8 cellular contexts compared by ENCODE assay signal in the genomic region with DNA sequence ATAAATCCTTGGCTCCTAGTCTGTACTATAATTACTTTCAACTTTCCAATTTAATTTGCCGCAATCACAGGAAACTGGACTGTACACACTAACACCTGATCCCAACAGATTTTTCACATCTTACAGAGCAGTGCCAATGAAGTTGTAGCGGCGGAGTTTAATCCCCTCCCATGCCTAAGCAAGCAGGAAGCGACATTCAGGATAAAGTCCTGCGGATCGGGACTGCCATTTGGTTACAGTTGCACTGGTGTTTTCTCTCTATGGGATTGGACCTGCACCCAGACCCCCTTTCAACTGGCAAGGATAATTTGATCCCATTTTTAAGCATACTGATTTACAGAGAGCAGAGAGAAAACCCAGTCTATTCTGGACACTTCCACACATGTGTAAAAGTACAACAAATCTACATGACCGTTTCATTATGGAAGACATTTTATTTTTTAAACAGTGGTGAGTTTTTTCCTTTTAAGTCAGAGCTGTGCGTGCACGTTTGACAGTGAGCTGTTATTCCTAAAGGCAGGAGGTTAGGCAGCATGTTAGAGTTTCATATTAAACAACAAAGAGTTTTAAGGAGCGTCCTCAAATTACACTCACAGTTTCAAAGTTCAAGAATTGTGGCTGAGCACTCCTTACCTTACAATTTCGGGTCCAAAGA.
DNase-seq lines count a peak whose midpoint lies in the region; ATAC-seq and TF ChIP-seq lines count a peak whose summit lies in the region.

No MANE protein-coding gene starts in this region.

- peak; percentile 62 for ATAC-seq in left lobe of liver
- no peak for ATAC-seq in thoracic aorta (ENCODE audit: insufficient number of reproducible peaks, low FRiP score, low read depth)
- ATAC-seq in HG03108 (IDR thresholded peaks at IDR 0.05; ENCODE audit: unreplicated experiment): no peak
- no peak for ATAC-seq in HG03095 (IDR thresholded peaks at IDR 0.05; ENCODE audit: unreplicated experiment)

- H3K4me3 ChIP-seq in adrenal gland (peak overlapping the region in 3 of 4 donors; percentile 31 to 76 (median 46)), thoracic aorta (peak overlapping the region; percentile 73)

- DNase-seq in T-helper 1 cell (no peak), adrenal gland (peak in 5 of 7 donors; percentile 33 to 40 (median 34)), left lobe of liver (ENCODE audit: low spot score) (peak; percentile 64), thoracic aorta (ENCODE audit: low spot score) (no peak)
- DNase-seq in activated T-cell treated with anti-CD3 and anti-CD28 coated beads, Interleukin-2, amount 50 U/mL, for 1 hour: no peak

- H3K9me3 ChIP-seq in adrenal gland (replicated peaks in 1 of 3) (no peaks in the 10 kb centered on the region), thoracic aorta (no peaks in the 10 kb centered on the region)

- H3K4me1 Mint-ChIP-seq in T-helper 1 cell treated with Interleukin-12 subunit alpha and Interleukin-12 subunit beta and Interleukin-4 antibody, amounts not matched to agents 30 μg/mL and 1 μg/mL, for 36 hours (ENCODE audit: low read depth): peaks cover 32% of the 10 kb centered on the region

- peaks cover 4% of the 10 kb centered on the region for H3K36me3 Mint-ChIP-seq in T-helper 1 cell treated with Interleukin-12 subunit alpha and Interleukin-12 subunit beta and Interleukin-4 antibody, amounts not matched to agents 30 μg/mL and 1 μg/mL, for 36 hours (ENCODE audit: low read depth)

- peak overlapping the region; percentile 25 for H3K4me3 Mint-ChIP-seq in T-helper 1 cell treated with Interleukin-12 subunit alpha and Interleukin-12 subunit beta and Interleukin-4 antibody, amounts not matched to agents 30 μg/mL and 1 μg/mL, for 36 hours

- no peaks in the 10 kb centered on the region for H3K27me3 Mint-ChIP-seq in T-helper 1 cell treated with Interleukin-12 subunit alpha and Interleukin-12 subunit beta and Interleukin-4 antibody, amounts not matched to agents 30 μg/mL and 1 μg/mL, for 36 hours (ENCODE audit: low read depth)

- TF ChIP-seq CTCF in adrenal gland (IDR thresholded peaks at IDR 0.05): no peak
- TF ChIP-seq CTCF in thoracic aorta (IDR thresholded peaks at IDR 0.05): no peak

- no peaks in the 10 kb centered on the region for H3K36me3 ChIP-seq in adrenal gland (replicated peaks in 1 of 2)
- no peaks in the 10 kb centered on the region for H3K36me3 ChIP-seq in thoracic aorta

- intact Hi-C loops in adrenal gland (cut with DNase I): no loop called here

- TF ChIP-seq POLR2A in adrenal gland (IDR thresholded peaks at IDR 0.05): no peak

- peak overlapping the region; percentile 15 for H3K27ac Mint-ChIP-seq in T-helper 1 cell treated with Interleukin-12 subunit alpha and Interleukin-12 subunit beta and Interleukin-4 antibody, amounts not matched to agents 30 μg/mL and 1 μg/mL, for 36 hours

- H3K27me3 ChIP-seq in adrenal gland (no peaks in the 10 kb centered on the region), thoracic aorta (replicated peaks; ENCODE audit: insufficient read depth) (no peaks in the 10 kb centered on the region)

- H3K9me3 Mint-ChIP-seq in T-helper 1 cell treated with Interleukin-12 subunit alpha and Interleukin-12 subunit beta and Interleukin-4 antibody, amounts not matched to agents 30 μg/mL and 1 μg/mL, for 36 hours: no peaks in the 10 kb centered on the region

- peak overlapping the region in 3 of 5 donors; percentile 40 to 61 (median 45) for H3K27ac ChIP-seq in adrenal gland
- H3K27ac ChIP-seq in thoracic aorta: no peak overlapping the region

- WGBS in adrenal gland, 4 donors: 20 to 25% (median 22%) methylated on average over 11 of the region's 11 CpGs

- H3K4me1 ChIP-seq in adrenal gland (replicated peaks in 1 of 2): peaks cover 5 to 7% of the 10 kb centered on the region in 2 donors
- H3K4me1 ChIP-seq in thoracic aorta (ENCODE audit: control insufficient read depth in 1 of 2, low read depth in 2 of 2): peaks cover 0 to 3% of the 10 kb centered on the region in 2 donors

Comparison
In these comparisons a context has a peak if more than half of its experiments do, and no peak if none do; other contexts are left out.
1. DNase-seq: peak in adrenal gland (5 of 7) and left lobe of liver (single experiment); none in T-helper 1 cell (0 of 5), thoracic aorta (single experiment) and activated T-cell treated with anti-CD3 and anti-CD28 coated beads, Interleukin-2, amount 50 U/mL, for 1 hour (single experiment).
2. H3K27ac ChIP-seq: peak in adrenal gland (3 of 5); none in thoracic aorta (0 of 2).